Comparison of ENCODE assay signal across 10 cellular contexts in genomic region chrX:40140706-40141499, GRCh38. TPM values are rescaled to one million over a fixed set of nuclear protein-coding genes. Genes with fewer than 3 reads are reported as not detected.
DNase-seq lines count a peak whose midpoint lies in the region; TF ChIP-seq lines count a peak whose summit lies in the region.
"Had no signal": no experiment of that assay in that cellular context is flagged by ENCODE, and none has a peak within 500 bp of the region (broad histone marks: within the 10 kb centered on the region; RNA-seq: fewer than 3 reads in every experiment).

No MANE protein-coding gene starts in this region.

- POLR2A ChIA-PET in MCF 10A (lab: Yijun Ruan, JAX) = interaction anchor here (0.6 kb wide), 1 partner anchor 31 kb away, joined by 3 read pairs; no protein-coding TSS in a partner anchor
- POLR2A ChIA-PET in CD8-positive, alpha-beta memory T cell (lab: Charles Lee) = no interaction called here

- 23% methylated on average over 11 of the region's 12 CpGs for WGBS in mammary epithelial cell (ENCODE audit: low coverage, missing lambda C conversion rate)

- H3K79me2 ChIP-seq in mammary epithelial cell (ENCODE audit: insufficient read depth, low read length) = no peaks in the 10 kb centered on the region
- H3K79me2 ChIP-seq in fibroblast of lung (ENCODE audit: control insufficient read depth, insufficient read depth, low read length) = no peaks in the 10 kb centered on the region
- H3K79me2 ChIP-seq: parathyroid adenoma had no signal

- BruUV-seq in MCF 10A (replicated peaks; lab: Mats Ljungman, UMichigan) (no TSS peak), mammary epithelial cell (replicated peaks; lab: Mats Ljungman, UMichigan) (no TSS peak)

- no peak overlapping the region for H2AFZ ChIP-seq in mammary epithelial cell (ENCODE audit: low read depth, low read length)
- no peak overlapping the region for H2AFZ ChIP-seq in fibroblast of lung (ENCODE audit: low read length)
- H2AFZ ChIP-seq: parathyroid adenoma had no signal

- intact Hi-C loops in MCF 10A (cut with micrococcal nuclease) = no loop called here
- intact Hi-C loops in mammary epithelial cell (cut with micrococcal nuclease) = no loop called here
- intact Hi-C loops in uterus (cut with DNase I; ENCODE audit: low total_unique reads) = no loop called here

- TF ChIP-seq CTCF in MCF 10A (IDR thresholded peaks at IDR 0.05; ENCODE audit: unreplicated experiment) (no peak), mammary epithelial cell (conservative IDR thresholded peaks at IDR 0.05 in 1 of 2, IDR thresholded peaks at IDR 0.05 in 1 of 2; ENCODE audit: extremely low read depth in 1 of 2, insufficient read depth in 1 of 2, low read depth in 1 of 2, low read length in 2 of 2) (no peak), fibroblast of lung (conservative IDR thresholded peaks at IDR 0.05 in 1 of 2, IDR thresholded peaks at IDR 0.05 in 1 of 2; ENCODE audit: low read depth in 1 of 2, low read length in 2 of 2) (no peak), uterus (IDR thresholded peaks at IDR 0.05) (no peak)

- no peaks in the 10 kb centered on the region for H3K36me3 Mint-ChIP-seq in MCF 10A (ENCODE audit: insufficient read depth, unreplicated experiment)
- no peaks in the 10 kb centered on the region for H3K36me3 Mint-ChIP-seq in CD8-positive, alpha-beta memory T cell

- H4K20me1 ChIP-seq in mammary epithelial cell (ENCODE audit: insufficient read depth, low read length) (peaks cover 2% of the 10 kb centered on the region), fibroblast of lung (ENCODE audit: control insufficient read depth, extremely low read depth, insufficient read depth, low read length) (no peaks in the 10 kb centered on the region)

- H3K4me1 Mint-ChIP-seq in MCF 10A (ENCODE audit: insufficient read depth, unreplicated experiment) = no peaks in the 10 kb centered on the region
- H3K4me1 Mint-ChIP-seq in CD8-positive, alpha-beta memory T cell = no peaks in the 10 kb centered on the region

- H3K9ac ChIP-seq in mammary epithelial cell (ENCODE audit: insufficient read depth, low read length) (no peak overlapping the region), fibroblast of lung (ENCODE audit: insufficient read depth, low read length) (no peak overlapping the region)
- H3K9ac ChIP-seq: parathyroid adenoma had no signal

- in situ Hi-C loops in mammary epithelial cell (cut with MboI; ENCODE audit: low sequenced_read_pairs in 2 of 2) = no loop called here

- H3K27me3 Mint-ChIP-seq in MCF 10A (ENCODE audit: insufficient read depth, unreplicated experiment) = peaks cover 35% of the 10 kb centered on the region
- peaks cover 0 to 16% of the 10 kb centered on the region in 2 donors for H3K27me3 Mint-ChIP-seq in CD8-positive, alpha-beta memory T cell

- H3K4me1 ChIP-seq in mammary epithelial cell (ENCODE audit: insufficient read depth, low read length) (peaks cover 8% of the 10 kb centered on the region), fibroblast of lung (ENCODE audit: control insufficient read depth, extremely low read depth, insufficient read depth, low read length) (no peaks in the 10 kb centered on the region), uterus (no peaks in the 10 kb centered on the region)
- no peaks in the 10 kb centered on the region for H3K4me1 ChIP-seq in CD8-positive, alpha-beta memory T cell (ENCODE audit: insufficient read depth, low read length)
- H3K4me1 ChIP-seq: parathyroid adenoma had no signal

- DNase-seq in MCF 10A (ENCODE audit: unreplicated experiment) (peak; percentile 26), mammary epithelial cell (no peak), fibroblast of lung (ENCODE audit: low read depth in 2 of 2) (peak; percentile 50 to 69), mucosa of gallbladder (ENCODE audit: low spot score) (peak; percentile 26), uterus (peak; percentile 51 to 57), epidermal melanocyte (ENCODE audit: insufficient read length, low spot score) (no peak)
- no peak for DNase-seq in activated T-cell treated with anti-CD3 and anti-CD28 coated beads, Interleukin-2, amount 50 U/mL, for 48 hours
- DNase-seq in CD8-positive, alpha-beta memory T cell = no peak
- DNase-seq: activated CD4-positive, alpha-beta T cell treated with anti-CD3 and anti-CD28 coated beads for 48 hours had no signal

- TF ChIP-seq POLR2A in uterus (IDR thresholded peaks at IDR 0.05) = no peak

- H3K9me3 Mint-ChIP-seq in MCF 10A (ENCODE audit: unreplicated experiment) = no peaks in the 10 kb centered on the region
- no peaks in the 10 kb centered on the region for H3K9me3 Mint-ChIP-seq in CD8-positive, alpha-beta memory T cell

- H3K9me3 ChIP-seq in mammary epithelial cell (replicated peaks; ENCODE audit: insufficient read depth, low read length) (no peaks in the 10 kb centered on the region), fibroblast of lung (ENCODE audit: control insufficient read depth, insufficient read depth, low read depth, low read length) (no peaks in the 10 kb centered on the region), uterus (no peaks in the 10 kb centered on the region)
- H3K9me3 ChIP-seq in CD8-positive, alpha-beta memory T cell (ENCODE audit: low read length) = no peaks in the 10 kb centered on the region

- CTCF ChIA-PET in MCF 10A (lab: Yijun Ruan, JAX) = interaction anchor here (0.6 to 0.7 kb wide), 2 partner anchors 409 to 1077 kb away, joined by 3 read pairs; no protein-coding TSS in a partner anchor
- CTCF ChIA-PET in mammary epithelial cell (lab: Charles Lee; ENCODE audit: low non-redundant PET) = no interaction called here
- CTCF ChIA-PET in CD8-positive, alpha-beta memory T cell (lab: Charles Lee) = no interaction called here

- H3K27me3 ChIP-seq in mammary epithelial cell (ENCODE audit: insufficient read depth, low read length) (peaks cover 2% of the 10 kb centered on the region), fibroblast of lung (ENCODE audit: control insufficient read depth, insufficient read depth, low read length) (no peaks in the 10 kb centered on the region), uterus (no peaks in the 10 kb centered on the region)
- H3K27me3 ChIP-seq in CD8-positive, alpha-beta memory T cell (ENCODE audit: insufficient read depth, low read length, poor library complexity, severe bottlenecking) = no peaks in the 10 kb centered on the region

- no peak overlapping the region for H3K4me3 Mint-ChIP-seq in MCF 10A (ENCODE audit: unreplicated experiment)
- peak overlapping the region in 1 of 7 donors; percentile 40 for H3K4me3 Mint-ChIP-seq in CD8-positive, alpha-beta memory T cell

- H3K4me3 ChIP-seq in mammary epithelial cell (replicated peaks in 1 of 3; ENCODE audit: insufficient read depth in 1 of 3, low read depth in 2 of 3, low read length in 3 of 3) (no peak overlapping the region), fibroblast of lung (replicated peaks in 1 of 4; ENCODE audit: control extremely low read depth in 1 of 4, insufficient read depth in 1 of 4, low read depth in 3 of 4, low read length in 4 of 4) (no peak overlapping the region), uterus (no peak overlapping the region)
- no peak overlapping the region for H3K4me3 ChIP-seq in CD8-positive, alpha-beta memory T cell (ENCODE audit: low read length)

- H3K27ac ChIP-seq in mammary epithelial cell (ENCODE audit: insufficient read depth, low read depth, low read length) (no peak overlapping the region), fibroblast of lung (ENCODE audit: insufficient read depth, low read length) (no peak overlapping the region), uterus (peak overlapping the region; percentile 34 to 80)
- H3K27ac ChIP-seq in CD8-positive, alpha-beta memory T cell (ENCODE audit: low read depth, low read length) = no peak overlapping the region
- H3K27ac ChIP-seq: parathyroid adenoma had no signal

- no peak overlapping the region for H3K27ac Mint-ChIP-seq in MCF 10A (ENCODE audit: low read depth, unreplicated experiment)
- peak overlapping the region in 2 of 8 donors; percentile 21 to 70 for H3K27ac Mint-ChIP-seq in CD8-positive, alpha-beta memory T cell

- no peaks in the 10 kb centered on the region for H3K36me3 ChIP-seq in mammary epithelial cell (ENCODE audit: insufficient read depth, low read length)
- no peaks in the 10 kb centered on the region for H3K36me3 ChIP-seq in fibroblast of lung (ENCODE audit: control insufficient read depth, insufficient read depth, low read length)
- H3K36me3 ChIP-seq in uterus = no peaks in the 10 kb centered on the region
- no peaks in the 10 kb centered on the region for H3K36me3 ChIP-seq in CD8-positive, alpha-beta memory T cell (ENCODE audit: insufficient read depth, low read length)

- dilution Hi-C loops in mammary epithelial cell (cut with HindIII; ENCODE audit: low sequenced_read_pairs) = no loop called here

- no peak overlapping the region for H3K4me2 ChIP-seq in mammary epithelial cell (ENCODE audit: insufficient read depth, low read depth, low read length)
- no peak overlapping the region for H3K4me2 ChIP-seq in fibroblast of lung (ENCODE audit: extremely low read depth, insufficient read depth, low read length)

RNA-seq across cellular contexts. Expression of gene BCOR, which starts 43.1 kb away (rescaled TPM):
- total RNA-seq in MCF 10A (2022) (7.5 and 12.0 TPM in 2 replicates), mammary epithelial cell (1 to 10 TPM; 7.2 to 9.2 TPM), fibroblast of lung (4.9 and 5.8 TPM in 2 replicates), mucosa of gallbladder (25.8 TPM), uterus (10 to 100 TPM in 3 of 4 donors, 1 to 10 TPM in 1; 10.0 to 42.4 (median 26.4) TPM)
- polyA plus RNA-seq in mammary epithelial cell (1.8 TPM), fibroblast of lung (3.0 TPM in 2 replicates)
- polyA minus RNA-seq in mammary epithelial cell (33.0 TPM), fibroblast of lung (ENCODE audit: low replicate concordance) (10.6 and 15.2 TPM in 2 replicates)
- 5.6 and 6.4 TPM in 2 replicates for polyA plus RNA-seq in fibroblast of lung (2012)
- 10 to 100 TPM; 62.6 to 67.7 TPM for total RNA-seq in CD8-positive, alpha-beta memory T cell
- 7.2 TPM for polyA plus RNA-seq in CD8-positive, alpha-beta memory T cell

Comparison
In these comparisons a context has a peak if more than half of its experiments do, and no peak if none do; other contexts are left out.
1. DNase-seq: peak in MCF 10A (single experiment), fibroblast of lung (2 of 2), mucosa of gallbladder (single experiment) and uterus (2 of 2); none in mammary epithelial cell (single experiment), activated T-cell treated with anti-CD3 and anti-CD28 coated beads, Interleukin-2, amount 50 U/mL, for 48 hours (0 of 2), epidermal melanocyte (single experiment) and CD8-positive, alpha-beta memory T cell (0 of 5).
2. H3K27ac ChIP-seq: peak in uterus (2 of 2); none in mammary epithelial cell (single experiment), fibroblast of lung (single experiment) and CD8-positive, alpha-beta memory T cell (single experiment).